In genomic region chr21:42364304-42364865, GRCh38 we compare ENCODE assay signal across 1 cellular context.
TF ChIP-seq lines count a peak whose summit lies in the region.

No MANE protein-coding gene starts in this region.

TF ChIP-seq in HepG2, 621 proteins besides CTCF, POLR2A, EP300 and RAD21:
- no peak for TF ChIP-seq ZNF343 (CRISPR knock-in tag; IDR thresholded peaks at IDR 0.05)
- no peak for TF ChIP-seq STAT6 (CRISPR knock-in tag; IDR thresholded peaks at IDR 0.05; ENCODE audit: borderline replicate concordance)
- no peak for TF ChIP-seq TAF15 (IDR thresholded peaks at IDR 0.05; ENCODE audit: low read depth, low read length, poor library complexity, severe bottlenecking)
- no peak for TF ChIP-seq MLXIP (CRISPR knock-in tag; IDR thresholded peaks at IDR 0.05; ENCODE audit: borderline replicate concordance)
- TF ChIP-seq ZNF33A (CRISPR knock-in tag; IDR thresholded peaks at IDR 0.05; ENCODE audit: borderline replicate concordance) = no peak
- TF ChIP-seq AGO1 (IDR thresholded peaks at IDR 0.05; ENCODE audit: low read depth, low read length, poor library complexity, severe bottlenecking) = no peak
- TF ChIP-seq ZNF10 (CRISPR knock-in tag; IDR thresholded peaks at IDR 0.05; ENCODE audit: borderline replicate concordance, low read depth) = no peak
- TF ChIP-seq ISL2 (CRISPR knock-in tag; IDR thresholded peaks at IDR 0.05) = no peak
- no peak for TF ChIP-seq TOPORS (CRISPR knock-in tag; IDR thresholded peaks at IDR 0.05)
- TF ChIP-seq, protein P1, sequence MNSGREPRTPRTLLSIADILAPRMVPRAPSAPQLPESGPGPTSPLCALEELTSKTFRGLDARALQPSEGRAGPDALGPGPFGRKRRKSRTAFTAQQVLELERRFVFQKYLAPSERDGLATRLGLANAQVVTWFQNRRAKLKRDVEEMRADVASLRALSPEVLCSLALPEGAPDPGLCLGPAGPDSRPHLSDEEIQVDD (CRISPR knock-in tag; IDR thresholded peaks at IDR 0.05; ENCODE audit: borderline replicate concordance) = no peak
- no peak for TF ChIP-seq ZNF619 (CRISPR knock-in tag; IDR thresholded peaks at IDR 0.05)
- no peak for TF ChIP-seq HNF1B (CRISPR knock-in tag; IDR thresholded peaks at IDR 0.05)
- no peak for TF ChIP-seq KDM3A (CRISPR knock-in tag; IDR thresholded peaks at IDR 0.05; ENCODE audit: low read depth)
- no peak for TF ChIP-seq DRAP1 (CRISPR knock-in tag; IDR thresholded peaks at IDR 0.05)
- no peak for TF ChIP-seq NFYB (CRISPR knock-in tag; IDR thresholded peaks at IDR 0.05)
- no peak for TF ChIP-seq ZBTB25 (CRISPR knock-in tag; IDR thresholded peaks at IDR 0.05)
